8 cellular contexts compared by ENCODE assay signal in genomic region chrX:47523297-47523696, GRCh38. TPM values are rescaled to one million over a fixed set of nuclear protein-coding genes. Genes with fewer than 3 reads are reported as not detected.
DNase-seq lines count a peak whose midpoint lies in the region; ATAC-seq and TF ChIP-seq lines count a peak whose summit lies in the region.

No MANE protein-coding gene starts in this region.

- no peaks in the 10 kb centered on the region for H3K9me2 ChIP-seq in MM.1S (replicated peaks; ENCODE audit: insufficient read depth, low read length)

- no peaks in the 10 kb centered on the region for H3F3A ChIP-seq in MM.1S (ENCODE audit: insufficient read depth, low read length)

- H3K79me2 ChIP-seq in MM.1S (ENCODE audit: low read length): no peaks in the 10 kb centered on the region

- peak overlapping the region; percentile 79 for H3K4me2 ChIP-seq in MM.1S (ENCODE audit: low read depth, low read length)

- DNase-seq in DMS79 (lab: John Stamatoyannopoulos, UW) (peak; percentile 32), MM.1S (peak; percentile 68), SKM-1 (lab: John Stamatoyannopoulos, UW; ENCODE audit: unreplicated experiment) (peak; percentile 12), head of caudate nucleus (peak; percentile 48 to 93 (median 84)), ovary (peak; percentile 79 to 91 (median 88)), tibial artery (peak; percentile 57 to 88)
- peak; percentile 83 to 84 for DNase-seq in activated naive CD4-positive, alpha-beta T cell treated with anti-CD3 and anti-CD28 coated beads, Interleukin-2, amount 50 U/mL, for 72 hours (ENCODE audit: low spot score in 2 of 2)

- peak; percentile 92 for ATAC-seq in GM21825 (IDR thresholded peaks at IDR 0.05; ENCODE audit: unreplicated experiment)
- ATAC-seq in activated naive CD4-positive, alpha-beta T cell treated with anti-CD3 and anti-CD28 coated beads, Interleukin-2, amount 50 U/mL, for 72 hours: peak; percentile 99 to 100

- no peak for TF ChIP-seq POLR2A in ovary (IDR thresholded peaks at IDR 0.05)

- H3K4me1 ChIP-seq in MM.1S (ENCODE audit: low read length) (no peaks in the 10 kb centered on the region), ovary (ENCODE audit: insufficient read depth) (no peaks in the 10 kb centered on the region), tibial artery (peaks cover 0 to 4% (median 0%) of the 10 kb centered on the region in 4 donors)

- intact Hi-C loops in head of caudate nucleus (cut with DNase I) (loop anchor here (2.0 kb wide), 1 partner anchor 330 kb away; the partner anchor contains the start of gene UBA1), ovary (cut with DNase I) (loop anchor here in 3 of 4 donors (5.0 to 10.0 kb wide), 3 partner anchors 138 to 331 kb away; partner anchors contain the start of gene UBA1 (in 2 of the 3)), tibial artery (cut with DNase I; ENCODE audit: low total_unique reads) (loop anchor here (10.0 kb wide), 1 partner anchor 138 kb away; no protein-coding TSS in a partner anchor)

- no peaks in the 10 kb centered on the region for H3K36me3 ChIP-seq in MM.1S (replicated peaks; ENCODE audit: insufficient read depth, low read length)
- H3K36me3 ChIP-seq in ovary: no peaks in the 10 kb centered on the region
- H3K36me3 ChIP-seq in tibial artery: no peaks in the 10 kb centered on the region

- H3K9me3 ChIP-seq in MM.1S (replicated peaks; ENCODE audit: insufficient read depth, low read length) (no peaks in the 10 kb centered on the region), ovary (no peaks in the 10 kb centered on the region), tibial artery (peaks cover 0 to 13% (median 12%) of the 10 kb centered on the region in 3 donors)

- TF ChIP-seq CTCF in MM.1S (IDR thresholded peaks at IDR 0.05; ENCODE audit: low read length) (peak; percentile 58), ovary (IDR thresholded peaks at IDR 0.05) (peak; percentile 54 to 76 (median 65)), tibial artery (IDR thresholded peaks at IDR 0.05) (peak; percentile 76 to 81)

- H3K27ac ChIP-seq in MM.1S (ENCODE audit: low read length): no peak overlapping the region
- no peak overlapping the region for H3K27ac ChIP-seq in ovary
- peak overlapping the region in 1 of 2 donors; percentile 42 for H3K27ac ChIP-seq in tibial artery

- H3K27ac Mint-ChIP-seq in activated naive CD4-positive, alpha-beta T cell treated with anti-CD3 and anti-CD28 coated beads, Interleukin-2, amount 50 U/mL, for 72 hours: no peak overlapping the region

- peak overlapping the region; percentile 86 for H2AFZ ChIP-seq in MM.1S (ENCODE audit: low read length)

- TF ChIP-seq EP300 in ovary (IDR thresholded peaks at IDR 0.05): no peak

- 21 to 25% (median 23%) methylated on average over 33 of the region's 33 CpGs for WGBS in ovary, 3 donors

- peak overlapping the region; percentile 53; the same call in 1 of the 2 replicates for H3K9ac ChIP-seq in MM.1S (ENCODE audit: low read length)

- H3K27me3 ChIP-seq in MM.1S (replicated peaks; ENCODE audit: insufficient read depth, low read length) (no peaks in the 10 kb centered on the region), ovary (no peaks in the 10 kb centered on the region), tibial artery (no peaks in the 10 kb centered on the region)

- peak overlapping the region; percentile 66 for H3K4me3 ChIP-seq in MM.1S (ENCODE audit: low read length)
- peak overlapping the region; percentile 50 for H3K4me3 ChIP-seq in ovary
- peak overlapping the region; percentile 51 to 62 for H3K4me3 ChIP-seq in tibial artery

- H3K9me3 Mint-ChIP-seq in activated naive CD4-positive, alpha-beta T cell treated with anti-CD3 and anti-CD28 coated beads, Interleukin-2, amount 50 U/mL, for 72 hours: no peaks in the 10 kb centered on the region

- no peaks in the 10 kb centered on the region for H3K36me3 Mint-ChIP-seq in activated naive CD4-positive, alpha-beta T cell treated with anti-CD3 and anti-CD28 coated beads, Interleukin-2, amount 50 U/mL, for 72 hours

- no peaks in the 10 kb centered on the region for H4K20me1 ChIP-seq in MM.1S (ENCODE audit: insufficient read depth, low read length)

RNA-seq across cellular contexts. Expression of gene ARAF, which starts 37.7 kb away (rescaled TPM):
- 10 to 100 TPM; 75.5 to 83.9 TPM for total RNA-seq in activated naive CD4-positive, alpha-beta T cell treated with anti-CD3 and anti-CD28 coated beads, Interleukin-2, amount 50 U/mL, for 72 hours
- total RNA-seq in ovary: 10 to 100 TPM; 24.9 to 76.9 (median 66.4) TPM
- 10 to 100 TPM; 34.8 to 56.5 TPM for polyA plus RNA-seq in ovary

RNA-seq across cellular contexts. Expression of gene ZNF41, which starts 40.3 kb away (rescaled TPM):
- total RNA-seq in activated naive CD4-positive, alpha-beta T cell treated with anti-CD3 and anti-CD28 coated beads, Interleukin-2, amount 50 U/mL, for 72 hours: 10 to 100 TPM in 1 of 2 donors, 1 to 10 TPM in 1; 5.8 to 10.6 TPM
- 10 to 100 TPM in 1 of 7 donors, 1 to 10 TPM in 6; 2.9 to 11.3 (median 8.2) TPM for total RNA-seq in ovary
- polyA plus RNA-seq in ovary: 1 to 10 TPM; 3.5 to 7.8 TPM

RNA-seq across cellular contexts. Expression of gene TIMP1, which starts 58.9 kb away (rescaled TPM):
- total RNA-seq in activated naive CD4-positive, alpha-beta T cell treated with anti-CD3 and anti-CD28 coated beads, Interleukin-2, amount 50 U/mL, for 72 hours: 10 to 100 TPM; 26.1 to 32.7 TPM
- 1,000 to 10,000 TPM in 1 of 7 donors, 100 to 1,000 TPM in 6; 247 to 1,009 (median 617) TPM for total RNA-seq in ovary
- 1,000 to 10,000 TPM in 1 of 2 donors, 100 to 1,000 TPM in 1; 440 to 1,380 TPM for polyA plus RNA-seq in ovary

Comparison
In these comparisons a context has a peak if more than half of its experiments do, and no peak if none do; other contexts are left out.
1. DNase-seq: peak in every context shown above with its lines; median percentile 88 in ovary; 84 in head of caudate nucleus; 84 in activated naive CD4-positive, alpha-beta T cell treated with anti-CD3 and anti-CD28 coated beads, Interleukin-2, amount 50 U/mL, for 72 hours; 72 in tibial artery; 68 in MM.1S; 32 in DMS79; 12 in SKM-1.
2. RNA of gene TIMP1, which starts 58.9 kb away (total RNA-seq): 247 to 1,009 TPM in ovary; 26.1 to 32.7 TPM in activated naive CD4-positive, alpha-beta T cell treated with anti-CD3 and anti-CD28 coated beads, Interleukin-2, amount 50 U/mL, for 72 hours; every median in the first group is over 4 times any median in the second.
3. Peak in every context shown above with its lines, with median percentiles within 50 percentile points of each other: H3K4me3 ChIP-seq and CTCF ChIP-seq.